26 cellular contexts compared by ENCODE assay signal in genomic region chr13:26163812-26164211, GRCh38.
"Had no signal": no experiment of that assay in that cellular context is flagged by ENCODE, and none has a peak within 500 bp of the region (broad histone marks: within the 10 kb centered on the region; RNA-seq: fewer than 3 reads in every experiment).

No MANE protein-coding gene starts in this region.

- H3K4me3 ChIP-seq: stomach, suprapubic skin, testis, thoracic aorta, thyroid gland, tibial artery, tibial nerve, transverse colon, upper lobe of left lung, upper lobe of right lung, uterus, vagina had no signal

- DNase-seq: stimulated activated CD4-positive, alpha-beta T cell treated with anti-CD3 and anti-CD28 coated beads, Interleukin-4, amount 100 ng/mL, for 1 hour; stimulated activated CD4-positive, alpha-beta T cell treated with anti-CD3 and anti-CD28 coated beads, Interleukin-4, amount 100 ng/mL, for 24 hours; stimulated activated CD4-positive, alpha-beta T cell treated with anti-CD3 and anti-CD28 coated beads, Interleukin-4, amount 100 ng/mL, for 4 hours; stimulated activated CD8-positive, alpha-beta memory T cell treated with anti-CD3 and anti-CD28 coated beads, Interleukin-4, amount 100 ng/mL, for 48 hours; stimulated activated naive B cell treated with anti-CD40 and anti-IgM and Interleukin-4, amounts not matched to agents 10 μg/mL and 1 μg/mL and 100 μg/mL, for 72 hours; stimulated activated naive CD4-positive, alpha-beta T cell; stimulated activated naive CD4-positive, alpha-beta T cell treated with Interleukin-2 at 50 U/mL for 16 hours; stimulated activated naive CD8-positive, alpha-beta T cell treated with anti-CD3 and anti-CD28 coated beads, Interleukin-15, amount 100 ng/mL, for 72 hours; stimulated activated naive CD8-positive, alpha-beta T cell treated with anti-CD3 and anti-CD28 coated beads, Interleukin-15, Interleukin-2, amounts not matched to agents 100 U/mL and 50 U/mL, for 24 hours; stomach; substantia nigra; testis; thyroid gland; tibial artery; transverse colon; trophoblast cell; upper lobe of left lung; upper lobe of right lung; uterus had no signal

- H3K27me3 ChIP-seq: stomach, testis, thyroid gland, tibial artery, tibial nerve, transverse colon, upper lobe of left lung, upper lobe of right lung, uterus, vagina had no signal

- FAIRE-seq: urothelium cell line had no signal

- H3K27ac ChIP-seq: stomach, suprapubic skin, testis, thoracic aorta, thyroid gland, tibial artery, tibial nerve, transverse colon, upper lobe of left lung, upper lobe of right lung, uterus, vagina had no signal

- H3K36me3 ChIP-seq: stomach, suprapubic skin, thoracic aorta, thyroid gland, tibial artery, tibial nerve, transverse colon, upper lobe of left lung, upper lobe of right lung, uterus, vagina had no signal

- H3K4me1 ChIP-seq: stomach, suprapubic skin, thyroid gland, tibial artery, tibial nerve, transverse colon, upper lobe of left lung, upper lobe of right lung, uterus, vagina had no signal

- H3K9me3 ChIP-seq: stomach, suprapubic skin, testis, thoracic aorta, thyroid gland, tibial artery, tibial nerve, transverse colon, upper lobe of left lung, upper lobe of right lung, uterus, vagina had no signal

- ATAC-seq: stimulated activated effector memory CD8-positive, alpha-beta T cell treated with anti-CD3 and anti-CD28 coated beads, Interleukin-12 subunit alpha, Interleukin-12 subunit beta, amount 100 ng/mL, for 72 hours; stimulated activated memory B cell treated with anti-CD40 and anti-IgM and Interleukin-4, amounts not matched to agents 10 μg/mL and 1 μg/mL and 100 μg/mL, for 72 hours; stimulated activated naive B cell treated with anti-CD40 and anti-IgM and Interleukin-4, amounts not matched to agents 10 μg/mL and 1 μg/mL and 100 μg/mL, for 72 hours; stimulated activated naive CD8-positive, alpha-beta T cell treated with anti-CD3 and anti-CD28 coated beads, Interleukin-15, amount 100 ng/mL, for 72 hours; stimulated activated naive CD8-positive, alpha-beta T cell treated with anti-CD3 and anti-CD28 coated beads, Interleukin-15, Interleukin-2, amounts not matched to agents 100 U/mL and 50 U/mL, for 24 hours; upper lobe of right lung had no signal
